ENCODE assay signal across 11 cellular contexts in the genomic region with DNA sequence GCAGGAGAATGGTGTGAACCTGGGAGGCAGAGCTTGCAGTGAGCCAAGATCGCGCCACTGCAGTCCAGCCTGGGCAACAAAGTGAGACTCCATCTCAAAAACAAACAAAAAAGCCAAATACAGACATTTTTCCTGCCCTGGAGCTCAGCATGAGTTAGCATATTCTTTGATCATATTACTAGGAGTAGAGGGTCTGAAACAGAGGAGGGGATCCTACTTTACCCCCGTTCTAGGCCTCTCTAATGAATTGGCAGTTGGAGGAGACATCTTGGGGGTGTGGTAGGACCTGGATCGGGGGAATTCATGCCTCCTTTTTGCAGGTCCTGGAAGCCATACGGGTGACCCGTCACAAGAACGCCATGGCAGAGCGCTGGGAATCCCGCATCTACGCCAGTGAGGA. TPM values are rescaled to one million over a fixed set of nuclear protein-coding genes. Genes with fewer than 3 reads are reported as not detected.
"Had no signal": no experiment of that assay in that cellular context is flagged by ENCODE, and none has a peak within 500 bp of the region (broad histone marks: within the 10 kb centered on the region; RNA-seq: fewer than 3 reads in every experiment).

No MANE protein-coding gene starts in this region.

- H3K4me2 ChIP-seq: GM23338, KMS-11 had no signal

- DNase-seq: H9, HCEC 1CT, IMR-90, Karpas-422, KBM-7 had no signal

- ATAC-seq: GM23338 had no signal

- H2AFZ ChIP-seq: GM23338 had no signal

- H3K27ac ChIP-seq: HL-60, KMS-11 had no signal

- H3K9ac ChIP-seq: KMS-11 had no signal

- FAIRE-seq: H1, H54 had no signal

- H3K4me3 ChIP-seq: GM23338 had no signal

RNA-seq across cellular contexts. Expression of a gene that starts 12.3 kb away (rescaled TPM):
- total RNA-seq: IMR-90 had no signal
- polyA plus RNA-seq: IMR-90 had no signal

RNA-seq across cellular contexts. Expression of a gene that starts 54.4 kb away (rescaled TPM):
- total RNA-seq: HT1080 had no signal

RNA-seq across cellular contexts. Expression of a gene that starts 58.6 kb away (rescaled TPM):
- total RNA-seq: HT1080 had no signal
